Comparison of ENCODE assay signal across 21 cellular contexts in genomic region chr2:96940991-96941775, GRCh38. TPM values are rescaled to one million over a fixed set of nuclear protein-coding genes. Genes with fewer than 3 reads are reported as not detected.
DNase-seq lines count a peak whose midpoint lies in the region; ATAC-seq and TF ChIP-seq lines count a peak whose summit lies in the region.
"Had no signal": no experiment of that assay in that cellular context is flagged by ENCODE, and none has a peak within 500 bp of the region (broad histone marks: within the 10 kb centered on the region; RNA-seq: fewer than 3 reads in every experiment).

No MANE protein-coding gene starts in this region.

- H3F3A ChIP-seq in Loucy (ENCODE audit: low read depth) (no peaks in the 10 kb centered on the region), neural progenitor cell (ENCODE audit: low read depth) (no peaks in the 10 kb centered on the region)

- H3K4me3 Mint-ChIP-seq in activated CD4-positive, alpha-beta T cell treated with anti-CD3 and anti-CD28 coated beads, Interleukin-2, amount 10 ng/mL, durations not matched to agents 24 days and 14 days: peak overlapping the region; percentile 65
- peak overlapping the region; percentile 47 for H3K4me3 Mint-ChIP-seq in activated T-helper 2 cell treated with anti-CD3 and anti-CD28 coated beads, Interferon-gamma antibody, Interleukin-2, Interleukin-4, amounts not matched to agents 10 μg/mL and 5 μg/mL and 100 μg/mL, durations not matched to agents 14 hours and 24 hours and 36 hours (ENCODE audit: low read depth)
- no peak overlapping the region for H3K4me3 Mint-ChIP-seq in neural progenitor cell
- H3K4me3 Mint-ChIP-seq: HFFc6 had no signal

- H3K4me2 ChIP-seq in Loucy (ENCODE audit: low read depth, low read length, poor library complexity, severe bottlenecking): no peak overlapping the region
- H3K4me2 ChIP-seq in neural progenitor cell: no peak overlapping the region
- H3K4me2 ChIP-seq: A549 had no signal

- in situ Hi-C loops in ACHN (cut with HindIII; ENCODE audit: low pct_ligation_motif_present, low pct_unique_long_range_greater_than_20kb, low sequenced_read_pairs): no loop called here

- ATAC-seq in GM21360 (IDR thresholded peaks at IDR 0.05; ENCODE audit: unreplicated experiment) (no peak), SK-N-SH treated with all-trans-retinoic acid at 6 μM for 48 hours (no peak)
- ATAC-seq: A549, PC-3 had no signal

- H3K9me3 ChIP-seq in Loucy (ENCODE audit: insufficient read depth, low read depth, low read length) (no peaks in the 10 kb centered on the region), neural progenitor cell (ENCODE audit: low read depth) (no peaks in the 10 kb centered on the region)
- H3K9me3 ChIP-seq: SJSA1, transverse colon had no signal

- intact Hi-C loops in activated CD4-positive, alpha-beta T cell treated with anti-CD3 and anti-CD28 coated beads, Interleukin-2, amount 10 ng/mL, durations not matched to agents 24 days and 14 days (cut with micrococcal nuclease): no loop called here
- intact Hi-C loops in activated T-helper 2 cell treated with anti-CD3 and anti-CD28 coated beads, Interferon-gamma antibody, Interleukin-2, Interleukin-4, amounts not matched to agents 10 μg/mL and 5 μg/mL and 100 μg/mL, durations not matched to agents 14 hours and 24 hours and 36 hours (cut with micrococcal nuclease): loop anchor here (2.0 kb wide), 1 partner anchor 14 kb away; no protein-coding TSS in a partner anchor

- peak overlapping the region; percentile 66 for H2AFZ ChIP-seq in Loucy (ENCODE audit: low read length)
- H2AFZ ChIP-seq in neural progenitor cell (replicated peaks): peak overlapping the region; percentile 47

- H3K27ac Mint-ChIP-seq in activated CD4-positive, alpha-beta T cell treated with anti-CD3 and anti-CD28 coated beads, Interleukin-2, amount 10 ng/mL, durations not matched to agents 24 days and 14 days: peak overlapping the region; percentile 78
- peak overlapping the region; percentile 8 for H3K27ac Mint-ChIP-seq in activated T-helper 2 cell treated with anti-CD3 and anti-CD28 coated beads, Interferon-gamma antibody, Interleukin-2, Interleukin-4, amounts not matched to agents 10 μg/mL and 5 μg/mL and 100 μg/mL, durations not matched to agents 14 hours and 24 hours and 36 hours
- no peak overlapping the region for H3K27ac Mint-ChIP-seq in neural progenitor cell
- H3K27ac Mint-ChIP-seq: HFFc6 had no signal

- H3K9me3 Mint-ChIP-seq in activated CD4-positive, alpha-beta T cell treated with anti-CD3 and anti-CD28 coated beads, Interleukin-2, amount 10 ng/mL, durations not matched to agents 24 days and 14 days: peaks cover 15% of the 10 kb centered on the region
- H3K9me3 Mint-ChIP-seq in activated T-helper 2 cell treated with anti-CD3 and anti-CD28 coated beads, Interferon-gamma antibody, Interleukin-2, Interleukin-4, amounts not matched to agents 10 μg/mL and 5 μg/mL and 100 μg/mL, durations not matched to agents 14 hours and 24 hours and 36 hours: peaks cover 26% of the 10 kb centered on the region
- peaks cover 23% of the 10 kb centered on the region for H3K9me3 Mint-ChIP-seq in neural progenitor cell

- TF ChIP-seq CTCF in Loucy (conservative IDR thresholded peaks at IDR 0.05; ENCODE audit: low read length) (no peak), neural progenitor cell (IDR thresholded peaks at IDR 0.05) (no peak)

- no peaks in the 10 kb centered on the region for H3K9me2 ChIP-seq in Loucy (replicated peaks; ENCODE audit: low read depth, low read length)

- peaks cover 14% of the 10 kb centered on the region for H3K36me3 Mint-ChIP-seq in activated CD4-positive, alpha-beta T cell treated with anti-CD3 and anti-CD28 coated beads, Interleukin-2, amount 10 ng/mL, durations not matched to agents 24 days and 14 days (ENCODE audit: low read depth)
- H3K36me3 Mint-ChIP-seq in activated T-helper 2 cell treated with anti-CD3 and anti-CD28 coated beads, Interferon-gamma antibody, Interleukin-2, Interleukin-4, amounts not matched to agents 10 μg/mL and 5 μg/mL and 100 μg/mL, durations not matched to agents 14 hours and 24 hours and 36 hours (ENCODE audit: low read depth): peaks cover 9% of the 10 kb centered on the region
- H3K36me3 Mint-ChIP-seq in neural progenitor cell: peaks cover 2% of the 10 kb centered on the region

- peaks cover 5% of the 10 kb centered on the region for H3K27me3 Mint-ChIP-seq in activated CD4-positive, alpha-beta T cell treated with anti-CD3 and anti-CD28 coated beads, Interleukin-2, amount 10 ng/mL, durations not matched to agents 24 days and 14 days
- peaks cover 2% of the 10 kb centered on the region for H3K27me3 Mint-ChIP-seq in activated T-helper 2 cell treated with anti-CD3 and anti-CD28 coated beads, Interferon-gamma antibody, Interleukin-2, Interleukin-4, amounts not matched to agents 10 μg/mL and 5 μg/mL and 100 μg/mL, durations not matched to agents 14 hours and 24 hours and 36 hours (ENCODE audit: low read depth)
- peaks cover 7% of the 10 kb centered on the region for H3K27me3 Mint-ChIP-seq in neural progenitor cell (ENCODE audit: insufficient read depth, low read depth)

- H3K4me1 Mint-ChIP-seq in activated CD4-positive, alpha-beta T cell treated with anti-CD3 and anti-CD28 coated beads, Interleukin-2, amount 10 ng/mL, durations not matched to agents 24 days and 14 days: peaks cover 22% of the 10 kb centered on the region
- H3K4me1 Mint-ChIP-seq in activated T-helper 2 cell treated with anti-CD3 and anti-CD28 coated beads, Interferon-gamma antibody, Interleukin-2, Interleukin-4, amounts not matched to agents 10 μg/mL and 5 μg/mL and 100 μg/mL, durations not matched to agents 14 hours and 24 hours and 36 hours (ENCODE audit: low read depth): peaks cover 19% of the 10 kb centered on the region
- H3K4me1 Mint-ChIP-seq in neural progenitor cell: peaks cover 10% of the 10 kb centered on the region

- H3K9ac ChIP-seq in Loucy (ENCODE audit: low read depth, low read length, poor library complexity, severe bottlenecking) (no peak overlapping the region), neural progenitor cell (no peak overlapping the region)

- no peak for DNase-seq in activated CD4-positive, alpha-beta T cell treated with anti-CD3 and anti-CD28 coated beads, Interleukin-2, amount 10 ng/mL, durations not matched to agents 24 days and 14 days
- no peak for DNase-seq in activated CD4-positive, alpha-beta T cell treated with anti-CD3 and anti-CD28 coated beads for 48 hours
- DNase-seq in activated T-helper 2 cell treated with anti-CD3 and anti-CD28 coated beads, Interferon-gamma antibody, Interleukin-2, Interleukin-4, amounts not matched to agents 10 μg/mL and 5 μg/mL and 100 μg/mL, durations not matched to agents 14 hours and 24 hours and 36 hours (ENCODE audit: low spot score): no peak
- DNase-seq in neural progenitor cell (ENCODE audit: low spot score) (no peak), ACHN (no peak)
- DNase-seq: activated CD8-positive, alpha-beta memory T cell treated with anti-CD3 and anti-CD28 coated beads for 24 hours; activated effector memory CD4-positive, alpha-beta T cell treated with anti-CD3 and anti-CD28 coated beads, Interleukin-2, amount 50 U/mL, for 16 hours; C1 segment of cervical spinal cord; foreskin fibroblast; HFFc6; KBM-7; NCI-H1105; NCI-H526 treated with DMSO at 0.1 percent for 48 hours; PC-3; transverse colon had no signal

- H4K20me1 ChIP-seq in Loucy (ENCODE audit: insufficient read depth, low read length, poor library complexity, severe bottlenecking) (no peaks in the 10 kb centered on the region), neural progenitor cell (ENCODE audit: low read depth) (no peaks in the 10 kb centered on the region)

- H3K27ac ChIP-seq in neural progenitor cell: no peak overlapping the region
- H3K27ac ChIP-seq: A549, coronary artery, SJSA1, transverse colon had no signal

- H3K27me3 ChIP-seq in Loucy (ENCODE audit: insufficient read depth, low read length, poor library complexity, severe bottlenecking) (no peaks in the 10 kb centered on the region), neural progenitor cell (no peaks in the 10 kb centered on the region)
- H3K27me3 ChIP-seq: transverse colon had no signal

- H3K4me3 ChIP-seq in Loucy (ENCODE audit: low read length, poor library complexity, severe bottlenecking) (no peak overlapping the region), neural progenitor cell (no peak overlapping the region)
- H3K4me3 ChIP-seq: A549, coronary artery, SJSA1, transverse colon had no signal

- H3K36me3 ChIP-seq in Loucy (ENCODE audit: insufficient read depth, low read length) (no peaks in the 10 kb centered on the region), neural progenitor cell (no peaks in the 10 kb centered on the region)
- H3K36me3 ChIP-seq: SJSA1, transverse colon had no signal

- H3K4me1 ChIP-seq in Loucy (ENCODE audit: insufficient read depth, low read length, poor library complexity, severe bottlenecking) (peaks cover 15% of the 10 kb centered on the region), neural progenitor cell (peaks cover 5% of the 10 kb centered on the region)
- H3K4me1 ChIP-seq: A549, SJSA1 had no signal

- H3K79me2 ChIP-seq in Loucy (ENCODE audit: insufficient read depth, low read length) (no peaks in the 10 kb centered on the region), neural progenitor cell (ENCODE audit: low read depth) (no peaks in the 10 kb centered on the region)

TF ChIP-seq in SK-N-SH treated with all-trans-retinoic acid at 6 μM for 48 hours, 23 proteins besides CTCF, POLR2A, EP300 and RAD21:
- no peak for TF ChIP-seq CREB5 (CRISPR knock-in tag; IDR thresholded peaks at IDR 0.05; ENCODE audit: low read depth)
- TF ChIP-seq ZC3H10 (CRISPR knock-in tag; IDR thresholded peaks at IDR 0.05): no peak
TF ChIP-seq in SK-N-SH treated with all-trans-retinoic acid at 6 μM for 48 hours: peak in this region for 0.

RNA-seq across cellular contexts. Expression of gene FAM178B, which starts 45.2 kb away (rescaled TPM):
- total RNA-seq in activated CD4-positive, alpha-beta T cell treated with anti-CD3 and anti-CD28 coated beads, Interleukin-2, amount 10 ng/mL, durations not matched to agents 24 days and 14 days: not detected in 2 replicates
- not detected in 2 replicates for total RNA-seq in activated T-helper 2 cell treated with anti-CD3 and anti-CD28 coated beads, Interferon-gamma antibody, Interleukin-2, Interleukin-4, amounts not matched to agents 10 μg/mL and 5 μg/mL and 100 μg/mL, durations not matched to agents 14 hours and 24 hours and 36 hours
- total RNA-seq in neural progenitor cell (ENCODE audit: low replicate concordance): not detected in 2 replicates
- total RNA-seq: HFFc6, PC-3, SJSA1, transverse colon had no signal
